In the genomic region with DNA sequence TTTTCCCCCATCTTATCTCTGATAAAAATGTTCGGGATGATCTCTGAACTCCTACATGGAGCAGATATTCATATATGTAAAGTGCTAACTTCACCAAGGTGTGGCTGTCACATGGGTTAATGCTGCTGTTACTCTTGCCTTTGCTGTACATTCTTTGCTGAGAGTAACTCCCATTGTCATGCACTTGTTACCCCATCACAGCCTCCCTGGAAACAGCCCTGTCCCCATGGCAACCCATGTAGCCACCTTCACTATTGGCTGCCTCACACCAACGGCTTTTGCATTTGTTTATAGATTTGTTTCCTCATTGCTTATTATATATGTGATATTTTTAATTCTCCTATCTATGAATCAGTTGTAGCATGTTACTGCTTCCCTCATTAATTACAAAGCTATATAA, we compare ENCODE assay signal across 1 cellular context.
TF ChIP-seq lines count a peak whose summit lies in the region.

No MANE protein-coding gene starts in this region.

TF ChIP-seq in H1, 55 proteins besides CTCF, POLR2A, EP300 and RAD21:
- TF ChIP-seq SP1 (IDR thresholded peaks at IDR 0.05; ENCODE audit: low read depth, low read length) (peak; percentile 51; the same call in 1 of the 2 replicates), CBX8 (IDR thresholded peaks at IDR 0.05; ENCODE audit: borderline replicate concordance, low read depth, low read length) (no peak), TAF1 (IDR thresholded peaks at IDR 0.05; ENCODE audit: low read depth, low read length) (no peak), EGR1 (IDR thresholded peaks at IDR 0.05; ENCODE audit: borderline replicate concordance, low read depth, low read length) (no peak), POU5F1 (IDR thresholded peaks at IDR 0.05; ENCODE audit: low read depth, low read length) (peak; percentile 85; the same call in 1 of the 2 replicates), PHF8 (conservative IDR thresholded peaks at IDR 0.05; ENCODE audit: low read depth, low read length) (no peak), CTBP2 (IDR thresholded peaks at IDR 0.05; ENCODE audit: borderline replicate concordance, insufficient read depth, insufficient read length, low read length) (no peak), RFX5 (IDR thresholded peaks at IDR 0.05; ENCODE audit: borderline replicate concordance, low read depth, low read length) (peak; percentile 78), TEAD4 (IDR thresholded peaks at IDR 0.05; ENCODE audit: low read depth, low read length) (peak; percentile 42; the same call in 1 of the 2 replicates), SP2 (IDR thresholded peaks at IDR 0.05; ENCODE audit: low read length) (no peak)
- TF ChIP-seq, protein P1, sequence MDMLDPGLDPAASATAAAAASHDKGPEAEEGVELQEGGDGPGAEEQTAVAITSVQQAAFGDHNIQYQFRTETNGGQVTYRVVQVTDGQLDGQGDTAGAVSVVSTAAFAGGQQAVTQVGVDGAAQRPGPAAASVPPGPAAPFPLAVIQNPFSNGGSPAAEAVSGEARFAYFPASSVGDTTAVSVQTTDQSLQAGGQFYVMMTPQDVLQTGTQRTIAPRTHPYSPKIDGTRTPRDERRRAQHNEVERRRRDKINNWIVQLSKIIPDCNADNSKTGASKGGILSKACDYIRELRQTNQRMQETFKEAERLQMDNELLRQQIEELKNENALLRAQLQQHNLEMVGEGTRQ (IDR thresholded peaks at IDR 0.05; ENCODE audit: low read length), result no peak
